ENCODE assay signal across 9 cellular contexts in genomic region chr9:83062011-83062652, GRCh38. TPM values are rescaled to one million over a fixed set of nuclear protein-coding genes. Genes with fewer than 3 reads are reported as not detected.
DNase-seq lines count a peak whose midpoint lies in the region; ATAC-seq and TF ChIP-seq lines count a peak whose summit lies in the region.
"Had no signal": no experiment of that assay in that cellular context is flagged by ENCODE, and none has a peak within 500 bp of the region (broad histone marks: within the 10 kb centered on the region; RNA-seq: fewer than 3 reads in every experiment).

No MANE protein-coding gene starts in this region.

- peak overlapping the region; percentile 69 for H3K4me3 ChIP-seq in SJCRH30
- H3K4me3 ChIP-seq in iPS-11a (ENCODE audit: low read depth, low read length) = peak overlapping the region; percentile 44
- H3K4me3 ChIP-seq in stomach = peak overlapping the region; percentile 43 to 55 (median 51)
- no peak overlapping the region for H3K4me3 ChIP-seq in adrenal gland
- H3K4me3 ChIP-seq: K562 had no signal

- H3K9me3 ChIP-seq in SJCRH30 (replicated peaks) (no peaks in the 10 kb centered on the region), stomach (peaks cover 0 to 6% (median 3%) of the 10 kb centered on the region in 4 donors), adrenal gland (replicated peaks in 1 of 3) (no peaks in the 10 kb centered on the region)

- H3K4me1 ChIP-seq in SJCRH30 (peaks cover 10% of the 10 kb centered on the region), stomach (peaks cover 0 to 23% (median 16%) of the 10 kb centered on the region in 4 donors), adrenal gland (replicated peaks in 1 of 2) (no peaks in the 10 kb centered on the region)

- no peaks in the 10 kb centered on the region for H3K36me3 ChIP-seq in SJCRH30
- no peaks in the 10 kb centered on the region for H3K36me3 ChIP-seq in stomach
- no peaks in the 10 kb centered on the region for H3K36me3 ChIP-seq in adrenal gland (replicated peaks in 1 of 2)

- TF ChIP-seq CTCF in stomach (IDR thresholded peaks at IDR 0.05) (no peak), adrenal gland (IDR thresholded peaks at IDR 0.05) (no peak)

- intact Hi-C loops in stomach (cut with DNase I; ENCODE audit: low total_unique reads) = no loop called here
- intact Hi-C loops in adrenal gland (cut with DNase I) = no loop called here

- no peak for ATAC-seq in GM18498 (IDR thresholded peaks at IDR 0.05; ENCODE audit: unreplicated experiment)
- ATAC-seq: K562 had no signal

- H3K27me3 ChIP-seq in SJCRH30 (no peaks in the 10 kb centered on the region), stomach (peaks cover 3 to 47% (median 16%) of the 10 kb centered on the region in 3 donors), adrenal gland (peaks cover 32% of the 10 kb centered on the region)

- DNase-seq in HT-29 (ENCODE audit: low spot score) = peak; percentile 83
- DNase-seq in SJCRH30 = peak; percentile 80 to 85
- peak; percentile 80 for DNase-seq in stomach
- DNase-seq in SHP77 (lab: John Stamatoyannopoulos, UW) = no peak
- no peak for DNase-seq in hippocampal formation (lab: John Stamatoyannopoulos, UW)
- no peak for DNase-seq in adrenal gland

- no peak for TF ChIP-seq EP300 in stomach (IDR thresholded peaks at IDR 0.05)

- TF ChIP-seq POLR2A in stomach (IDR thresholded peaks at IDR 0.05) = no peak
- TF ChIP-seq POLR2A in adrenal gland (IDR thresholded peaks at IDR 0.05) = no peak

- 1 to 6% (median 3%) methylated on average over 26 to 53 of the region's 53 CpGs for WGBS in stomach, 5 donors
- 0 to 12% (median 2%) methylated on average over 20 to 53 of the region's 53 CpGs for WGBS in adrenal gland, 4 donors

- H3K27ac ChIP-seq in SJCRH30 = peak overlapping the region; percentile 76
- H3K27ac ChIP-seq in stomach = peak overlapping the region; percentile 88 to 97 (median 92)
- no peak overlapping the region for H3K27ac ChIP-seq in adrenal gland

RNA-seq across cellular contexts. Expression of gene RASEF, which starts 0.8 kb away (rescaled TPM):
- total RNA-seq in HT-29 (2014; rRNA removed; shearing (Covaris generic)) = 61.9 and 69.7 TPM in 2 replicates
- total RNA-seq in SJCRH30 (2014; rRNA removed; shearing (Covaris generic)) = 10.5 and 12.6 TPM in 2 replicates
- 10 to 100 TPM; 10.3 to 96.5 (median 64.8) TPM for total RNA-seq in stomach
- 10 to 100 TPM in 1 of 3 donors, 1 to 10 TPM in 2; 3.9 to 38.8 (median 7.0) TPM for polyA plus RNA-seq in stomach
- total RNA-seq in adrenal gland = 1 to 10 TPM in 1 of 8 donors, under 1 TPM in 7; 0.06 to 1.1 (median 0.24) TPM
- polyA plus RNA-seq in adrenal gland = 1 to 10 TPM in 1 of 3 donors, under 1 TPM in 2; 0.30 to 1.1 (median 0.56) TPM

Comparison
In these comparisons a context has a peak if more than half of its experiments do, and no peak if none do; other contexts are left out.
1. DNase-seq: peak in HT-29 (single experiment), SJCRH30 (2 of 2) and stomach (single experiment); none in SHP77 (0 of 2), hippocampal formation (0 of 2) and adrenal gland (0 of 7).
2. H3K27ac ChIP-seq: peak in SJCRH30 (single experiment) and stomach (5 of 5); none in adrenal gland (0 of 5).
3. H3K4me3 ChIP-seq: peak in SJCRH30 (single experiment), iPS-11a (single experiment) and stomach (4 of 4); none in adrenal gland (0 of 4).